1 cellular context compared by ENCODE assay signal in the genomic region with DNA sequence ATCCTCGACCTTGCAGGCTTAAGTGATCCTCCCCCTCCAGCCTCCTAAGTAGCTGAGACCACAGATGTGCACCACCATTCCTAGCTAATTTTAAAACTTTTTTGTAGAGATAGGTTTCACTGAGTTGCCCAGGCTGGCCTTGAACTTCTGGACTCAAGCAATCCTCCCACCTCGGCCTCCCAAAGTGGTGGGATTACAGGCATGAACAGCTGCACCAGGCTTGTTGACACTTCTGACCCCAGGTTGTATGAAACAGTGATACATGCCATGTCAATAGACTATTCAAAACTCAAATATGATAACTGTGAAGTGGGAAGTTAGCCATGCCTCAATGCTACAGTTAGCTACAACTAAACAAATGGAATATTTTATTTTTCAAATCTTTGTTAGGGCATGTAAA.
TF ChIP-seq lines count a peak whose summit lies in the region.

No MANE protein-coding gene starts in this region.

TF ChIP-seq in HepG2, 621 proteins besides CTCF, POLR2A, EP300 and RAD21 (continued from another document and continues in another):
- TF ChIP-seq, protein P1, sequence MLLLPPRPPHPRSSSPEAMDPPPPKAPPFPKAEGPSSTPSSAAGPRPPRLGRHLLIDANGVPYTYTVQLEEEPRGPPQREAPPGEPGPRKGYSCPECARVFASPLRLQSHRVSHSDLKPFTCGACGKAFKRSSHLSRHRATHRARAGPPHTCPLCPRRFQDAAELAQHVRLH (CRISPR knock-in tag; IDR thresholded peaks at IDR 0.05; ENCODE audit: borderline replicate concordance, low read depth) = no peak
- TF ChIP-seq ZNF678 (CRISPR knock-in tag; IDR thresholded peaks at IDR 0.05) (no peak), THYN1 (CRISPR knock-in tag; IDR thresholded peaks at IDR 0.05; ENCODE audit: borderline replicate concordance, low read depth) (no peak), RCOR2 (CRISPR knock-in tag; IDR thresholded peaks at IDR 0.05) (peak; percentile 44; the same call in 1 of the 2 replicates), ZMYM3 (CRISPR knock-in tag; IDR thresholded peaks at IDR 0.05) (peak; percentile 49), CREB1 (IDR thresholded peaks at IDR 0.05) (no peak), CREB1 (CRISPR knock-in tag; IDR thresholded peaks at IDR 0.05) (no peak), ZNF143 (CRISPR knock-in tag; IDR thresholded peaks at IDR 0.05) (no peak), SP2 (CRISPR knock-in tag; IDR thresholded peaks at IDR 0.05) (no peak), FOSL1 (CRISPR knock-in tag; IDR thresholded peaks at IDR 0.05; ENCODE audit: borderline replicate concordance) (no peak), AGO1 (IDR thresholded peaks at IDR 0.05; ENCODE audit: low read depth, low read length, poor library complexity, severe bottlenecking) (no peak), ATAD3A (CRISPR knock-in tag; IDR thresholded peaks at IDR 0.05) (no peak), FOSL2 (CRISPR knock-in tag; IDR thresholded peaks at IDR 0.05) (no peak), NFKBIZ (CRISPR knock-in tag; IDR thresholded peaks at IDR 0.05) (no peak), TCF7 (IDR thresholded peaks at IDR 0.05; ENCODE audit: low read depth) (no peak), SALL1 (CRISPR knock-in tag; IDR thresholded peaks at IDR 0.05) (peak; percentile 47), ZSCAN22 (CRISPR knock-in tag; IDR thresholded peaks at IDR 0.05) (no peak), ZFAT (CRISPR knock-in tag; conservative IDR thresholded peaks at IDR 0.05) (no peak), ZMYM2 (CRISPR knock-in tag; IDR thresholded peaks at IDR 0.05) (peak; percentile 67), KDM5B (CRISPR knock-in tag; IDR thresholded peaks at IDR 0.05; ENCODE audit: borderline replicate concordance) (no peak), NFE2L2 (IDR thresholded peaks at IDR 0.05; ENCODE audit: low read length) (no peak), KMT2B (CRISPR knock-in tag; IDR thresholded peaks at IDR 0.05) (no peak), ELF3 (CRISPR knock-in tag; IDR thresholded peaks at IDR 0.05) (no peak), ESRRA (CRISPR knock-in tag; IDR thresholded peaks at IDR 0.05; ENCODE audit: low read depth) (no peak), ZNF850 (CRISPR knock-in tag; conservative IDR thresholded peaks at IDR 0.05) (no peak), REXO4 (CRISPR knock-in tag; IDR thresholded peaks at IDR 0.05; ENCODE audit: borderline replicate concordance) (no peak), ZNF644 (CRISPR knock-in tag; IDR thresholded peaks at IDR 0.05; ENCODE audit: low read depth) (no peak), FOXA1 (IDR thresholded peaks at IDR 0.05) (no peak), FOXA1 (CRISPR knock-in tag; IDR thresholded peaks at IDR 0.05) (peak; percentile 78), KLF15 (CRISPR knock-in tag; IDR thresholded peaks at IDR 0.05; ENCODE audit: borderline replicate concordance) (no peak), ZEB1 (IDR thresholded peaks at IDR 0.05; ENCODE audit: insufficient replicate concordance, low read depth) (no peak), SMAD3 (CRISPR knock-in tag; IDR thresholded peaks at IDR 0.05) (no peak), ZNF605 (CRISPR knock-in tag; IDR thresholded peaks at IDR 0.05) (no peak), JDP2 (CRISPR knock-in tag; IDR thresholded peaks at IDR 0.05; ENCODE audit: borderline replicate concordance) (no peak), HNF4A (CRISPR knock-in tag; IDR thresholded peaks at IDR 0.05) (peak; percentile 44), ZFP41 (CRISPR knock-in tag; IDR thresholded peaks at IDR 0.05; ENCODE audit: borderline replicate concordance) (no peak), FOXC1 (CRISPR knock-in tag; IDR thresholded peaks at IDR 0.05; ENCODE audit: borderline replicate concordance) (no peak), ETV5 (CRISPR knock-in tag; IDR thresholded peaks at IDR 0.05; ENCODE audit: borderline replicate concordance) (no peak), ZFP36L2 (CRISPR knock-in tag; IDR thresholded peaks at IDR 0.05) (no peak), ZNF598 (CRISPR knock-in tag; IDR thresholded peaks at IDR 0.05; ENCODE audit: borderline replicate concordance) (no peak), RARA (CRISPR knock-in tag; IDR thresholded peaks at IDR 0.05) (peak; percentile 36; the same call in 1 of the 2 replicates), XRCC5 (optimal IDR thresholded peaks at IDR 0.05; ENCODE audit: low read length) (no peak), TRIM24 (CRISPR knock-in tag; IDR thresholded peaks at IDR 0.05) (0 out of 2 replicates have a peak, but pooled peaks have one; percentile 23), ZNF329 (CRISPR knock-in tag; IDR thresholded peaks at IDR 0.05; ENCODE audit: low read depth) (no peak), RBAK (CRISPR knock-in tag; IDR thresholded peaks at IDR 0.05) (no peak), SNAPC2 (CRISPR knock-in tag; IDR thresholded peaks at IDR 0.05) (no peak), KDM1A (CRISPR knock-in tag; IDR thresholded peaks at IDR 0.05) (peak; percentile 63; the same call in 1 of the 2 replicates), RXRB (CRISPR knock-in tag; IDR thresholded peaks at IDR 0.05; ENCODE audit: borderline replicate concordance) (no peak), FOXO1 (CRISPR knock-in tag; IDR thresholded peaks at IDR 0.05) (no peak), ZNF24 (IDR thresholded peaks at IDR 0.05) (no peak), FOXA3 (CRISPR knock-in tag; IDR thresholded peaks at IDR 0.05) (peak; percentile 70), ZC3H13 (CRISPR knock-in tag; IDR thresholded peaks at IDR 0.05) (no peak)
- TF ChIP-seq, protein P2, sequence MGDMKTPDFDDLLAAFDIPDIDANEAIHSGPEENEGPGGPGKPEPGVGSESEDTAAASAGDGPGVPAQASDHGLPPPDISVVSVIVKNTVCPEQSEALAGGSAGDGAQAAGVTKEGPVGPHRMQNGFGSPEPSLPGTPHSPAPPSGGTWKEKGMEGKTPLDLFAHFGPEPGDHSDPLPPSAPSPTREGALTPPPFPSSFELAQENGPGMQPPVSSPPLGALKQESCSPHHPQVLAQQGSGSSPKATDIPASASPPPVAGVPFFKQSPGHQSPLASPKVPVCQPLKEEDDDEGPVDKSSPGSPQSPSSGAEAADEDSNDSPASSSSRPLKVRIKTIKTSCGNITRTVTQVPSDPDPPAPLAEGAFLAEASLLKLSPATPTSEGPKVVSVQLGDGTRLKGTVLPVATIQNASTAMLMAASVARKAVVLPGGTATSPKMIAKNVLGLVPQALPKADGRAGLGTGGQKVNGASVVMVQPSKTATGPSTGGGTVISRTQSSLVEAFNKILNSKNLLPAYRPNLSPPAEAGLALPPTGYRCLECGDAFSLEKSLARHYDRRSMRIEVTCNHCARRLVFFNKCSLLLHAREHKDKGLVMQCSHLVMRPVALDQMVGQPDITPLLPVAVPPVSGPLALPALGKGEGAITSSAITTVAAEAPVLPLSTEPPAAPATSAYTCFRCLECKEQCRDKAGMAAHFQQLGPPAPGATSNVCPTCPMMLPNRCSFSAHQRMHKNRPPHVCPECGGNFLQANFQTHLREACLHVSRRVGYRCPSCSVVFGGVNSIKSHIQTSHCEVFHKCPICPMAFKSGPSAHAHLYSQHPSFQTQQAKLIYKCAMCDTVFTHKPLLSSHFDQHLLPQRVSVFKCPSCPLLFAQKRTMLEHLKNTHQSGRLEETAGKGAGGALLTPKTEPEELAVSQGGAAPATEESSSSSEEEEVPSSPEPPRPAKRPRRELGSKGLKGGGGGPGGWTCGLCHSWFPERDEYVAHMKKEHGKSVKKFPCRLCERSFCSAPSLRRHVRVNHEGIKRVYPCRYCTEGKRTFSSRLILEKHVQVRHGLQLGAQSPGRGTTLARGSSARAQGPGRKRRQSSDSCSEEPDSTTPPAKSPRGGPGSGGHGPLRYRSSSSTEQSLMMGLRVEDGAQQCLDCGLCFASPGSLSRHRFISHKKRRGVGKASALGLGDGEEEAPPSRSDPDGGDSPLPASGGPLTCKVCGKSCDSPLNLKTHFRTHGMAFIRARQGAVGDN (CRISPR knock-in tag; IDR thresholded peaks at IDR 0.05) = no peak
- TF ChIP-seq, protein P3, sequence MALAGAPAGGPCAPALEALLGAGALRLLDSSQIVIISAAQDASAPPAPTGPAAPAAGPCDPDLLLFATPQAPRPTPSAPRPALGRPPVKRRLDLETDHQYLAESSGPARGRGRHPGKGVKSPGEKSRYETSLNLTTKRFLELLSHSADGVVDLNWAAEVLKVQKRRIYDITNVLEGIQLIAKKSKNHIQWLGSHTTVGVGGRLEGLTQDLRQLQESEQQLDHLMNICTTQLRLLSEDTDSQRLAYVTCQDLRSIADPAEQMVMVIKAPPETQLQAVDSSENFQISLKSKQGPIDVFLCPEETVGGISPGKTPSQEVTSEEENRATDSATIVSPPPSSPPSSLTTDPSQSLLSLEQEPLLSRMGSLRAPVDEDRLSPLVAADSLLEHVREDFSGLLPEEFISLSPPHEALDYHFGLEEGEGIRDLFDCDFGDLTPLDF (CRISPR knock-in tag; IDR thresholded peaks at IDR 0.05) = no peak
- TF ChIP-seq, protein P4, sequence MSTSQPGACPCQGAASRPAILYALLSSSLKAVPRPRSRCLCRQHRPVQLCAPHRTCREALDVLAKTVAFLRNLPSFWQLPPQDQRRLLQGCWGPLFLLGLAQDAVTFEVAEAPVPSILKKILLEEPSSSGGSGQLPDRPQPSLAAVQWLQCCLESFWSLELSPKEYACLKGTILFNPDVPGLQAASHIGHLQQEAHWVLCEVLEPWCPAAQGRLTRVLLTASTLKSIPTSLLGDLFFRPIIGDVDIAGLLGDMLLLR (CRISPR knock-in tag; IDR thresholded peaks at IDR 0.05) = no peak
- TF ChIP-seq, protein P5, sequence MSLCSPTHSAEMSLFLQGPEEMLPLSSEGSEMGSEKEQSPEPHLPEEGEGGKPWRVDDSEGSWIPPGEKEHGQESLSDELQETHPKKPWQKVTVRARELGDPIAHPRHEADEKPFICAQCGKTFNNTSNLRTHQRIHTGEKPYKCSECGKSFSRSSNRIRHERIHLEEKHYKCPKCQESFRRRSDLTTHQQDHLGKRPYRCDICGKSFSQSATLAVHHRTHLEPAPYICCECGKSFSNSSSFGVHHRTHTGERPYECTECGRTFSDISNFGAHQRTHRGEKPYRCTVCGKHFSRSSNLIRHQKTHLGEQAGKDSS (CRISPR knock-in tag; IDR thresholded peaks at IDR 0.05; ENCODE audit: borderline replicate concordance, low read depth) = no peak
- TF ChIP-seq, protein P6, sequence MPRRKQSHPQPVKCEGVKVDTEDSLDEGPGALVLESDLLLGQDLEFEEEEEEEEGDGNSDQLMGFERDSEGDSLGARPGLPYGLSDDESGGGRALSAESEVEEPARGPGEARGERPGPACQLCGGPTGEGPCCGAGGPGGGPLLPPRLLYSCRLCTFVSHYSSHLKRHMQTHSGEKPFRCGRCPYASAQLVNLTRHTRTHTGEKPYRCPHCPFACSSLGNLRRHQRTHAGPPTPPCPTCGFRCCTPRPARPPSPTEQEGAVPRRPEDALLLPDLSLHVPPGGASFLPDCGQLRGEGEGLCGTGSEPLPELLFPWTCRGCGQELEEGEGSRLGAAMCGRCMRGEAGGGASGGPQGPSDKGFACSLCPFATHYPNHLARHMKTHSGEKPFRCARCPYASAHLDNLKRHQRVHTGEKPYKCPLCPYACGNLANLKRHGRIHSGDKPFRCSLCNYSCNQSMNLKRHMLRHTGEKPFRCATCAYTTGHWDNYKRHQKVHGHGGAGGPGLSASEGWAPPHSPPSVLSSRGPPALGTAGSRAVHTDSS (CRISPR knock-in tag; conservative IDR thresholded peaks at IDR 0.05) = no peak
- TF ChIP-seq, protein P7, sequence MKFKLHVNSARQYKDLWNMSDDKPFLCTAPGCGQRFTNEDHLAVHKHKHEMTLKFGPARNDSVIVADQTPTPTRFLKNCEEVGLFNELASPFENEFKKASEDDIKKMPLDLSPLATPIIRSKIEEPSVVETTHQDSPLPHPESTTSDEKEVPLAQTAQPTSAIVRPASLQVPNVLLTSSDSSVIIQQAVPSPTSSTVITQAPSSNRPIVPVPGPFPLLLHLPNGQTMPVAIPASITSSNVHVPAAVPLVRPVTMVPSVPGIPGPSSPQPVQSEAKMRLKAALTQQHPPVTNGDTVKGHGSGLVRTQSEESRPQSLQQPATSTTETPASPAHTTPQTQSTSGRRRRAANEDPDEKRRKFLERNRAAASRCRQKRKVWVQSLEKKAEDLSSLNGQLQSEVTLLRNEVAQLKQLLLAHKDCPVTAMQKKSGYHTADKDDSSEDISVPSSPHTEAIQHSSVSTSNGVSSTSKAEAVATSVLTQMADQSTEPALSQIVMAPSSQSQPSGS (CRISPR knock-in tag; IDR thresholded peaks at IDR 0.05) = no peak
- TF ChIP-seq, protein P8, sequence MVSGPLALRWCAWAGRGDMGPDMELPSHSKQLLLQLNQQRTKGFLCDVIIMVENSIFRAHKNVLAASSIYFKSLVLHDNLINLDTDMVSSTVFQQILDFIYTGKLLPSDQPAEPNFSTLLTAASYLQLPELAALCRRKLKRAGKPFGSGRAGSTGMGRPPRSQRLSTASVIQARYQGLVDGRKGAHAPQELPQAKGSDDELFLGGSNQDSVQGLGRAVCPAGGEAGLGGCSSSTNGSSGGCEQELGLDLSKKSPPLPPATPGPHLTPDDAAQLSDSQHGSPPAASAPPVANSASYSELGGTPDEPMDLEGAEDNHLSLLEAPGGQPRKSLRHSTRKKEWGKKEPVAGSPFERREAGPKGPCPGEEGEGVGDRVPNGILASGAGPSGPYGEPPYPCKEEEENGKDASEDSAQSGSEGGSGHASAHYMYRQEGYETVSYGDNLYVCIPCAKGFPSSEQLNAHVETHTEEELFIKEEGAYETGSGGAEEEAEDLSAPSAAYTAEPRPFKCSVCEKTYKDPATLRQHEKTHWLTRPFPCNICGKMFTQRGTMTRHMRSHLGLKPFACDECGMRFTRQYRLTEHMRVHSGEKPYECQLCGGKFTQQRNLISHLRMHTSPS (CRISPR knock-in tag; IDR thresholded peaks at IDR 0.05; ENCODE audit: low read depth) = no peak
- TF ChIP-seq, protein P9, sequence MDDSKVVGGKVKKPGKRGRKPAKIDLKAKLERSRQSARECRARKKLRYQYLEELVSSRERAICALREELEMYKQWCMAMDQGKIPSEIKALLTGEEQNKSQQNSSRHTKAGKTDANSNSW (CRISPR knock-in tag; IDR thresholded peaks at IDR 0.05; ENCODE audit: borderline replicate concordance) = no peak
- TF ChIP-seq, protein P10, sequence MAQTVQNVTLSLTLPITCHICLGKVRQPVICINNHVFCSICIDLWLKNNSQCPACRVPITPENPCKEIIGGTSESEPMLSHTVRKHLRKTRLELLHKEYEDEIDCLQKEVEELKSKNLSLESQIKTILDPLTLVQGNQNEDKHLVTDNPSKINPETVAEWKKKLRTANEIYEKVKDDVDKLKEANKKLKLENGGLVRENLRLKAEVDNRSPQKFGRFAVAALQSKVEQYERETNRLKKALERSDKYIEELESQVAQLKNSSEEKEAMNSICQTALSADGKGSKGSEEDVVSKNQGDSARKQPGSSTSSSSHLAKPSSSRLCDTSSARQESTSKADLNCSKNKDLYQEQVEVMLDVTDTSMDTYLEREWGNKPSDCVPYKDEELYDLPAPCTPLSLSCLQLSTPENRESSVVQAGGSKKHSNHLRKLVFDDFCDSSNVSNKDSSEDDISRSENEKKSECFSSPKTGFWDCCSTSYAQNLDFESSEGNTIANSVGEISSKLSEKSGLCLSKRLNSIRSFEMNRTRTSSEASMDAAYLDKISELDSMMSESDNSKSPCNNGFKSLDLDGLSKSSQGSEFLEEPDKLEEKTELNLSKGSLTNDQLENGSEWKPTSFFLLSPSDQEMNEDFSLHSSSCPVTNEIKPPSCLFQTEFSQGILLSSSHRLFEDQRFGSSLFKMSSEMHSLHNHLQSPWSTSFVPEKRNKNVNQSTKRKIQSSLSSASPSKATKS (CRISPR knock-in tag; IDR thresholded peaks at IDR 0.05) = no peak
- TF ChIP-seq, protein P11, sequence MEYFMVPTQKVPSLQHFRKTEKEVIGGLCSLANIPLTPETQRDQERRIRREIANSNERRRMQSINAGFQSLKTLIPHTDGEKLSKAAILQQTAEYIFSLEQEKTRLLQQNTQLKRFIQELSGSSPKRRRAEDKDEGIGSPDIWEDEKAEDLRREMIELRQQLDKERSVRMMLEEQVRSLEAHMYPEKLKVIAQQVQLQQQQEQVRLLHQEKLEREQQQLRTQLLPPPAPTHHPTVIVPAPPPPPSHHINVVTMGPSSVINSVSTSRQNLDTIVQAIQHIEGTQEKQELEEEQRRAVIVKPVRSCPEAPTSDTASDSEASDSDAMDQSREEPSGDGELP (IDR thresholded peaks at IDR 0.05; ENCODE audit: borderline replicate concordance, low read depth) = no peak
